8 cellular contexts compared by ENCODE assay signal in the genomic region with DNA sequence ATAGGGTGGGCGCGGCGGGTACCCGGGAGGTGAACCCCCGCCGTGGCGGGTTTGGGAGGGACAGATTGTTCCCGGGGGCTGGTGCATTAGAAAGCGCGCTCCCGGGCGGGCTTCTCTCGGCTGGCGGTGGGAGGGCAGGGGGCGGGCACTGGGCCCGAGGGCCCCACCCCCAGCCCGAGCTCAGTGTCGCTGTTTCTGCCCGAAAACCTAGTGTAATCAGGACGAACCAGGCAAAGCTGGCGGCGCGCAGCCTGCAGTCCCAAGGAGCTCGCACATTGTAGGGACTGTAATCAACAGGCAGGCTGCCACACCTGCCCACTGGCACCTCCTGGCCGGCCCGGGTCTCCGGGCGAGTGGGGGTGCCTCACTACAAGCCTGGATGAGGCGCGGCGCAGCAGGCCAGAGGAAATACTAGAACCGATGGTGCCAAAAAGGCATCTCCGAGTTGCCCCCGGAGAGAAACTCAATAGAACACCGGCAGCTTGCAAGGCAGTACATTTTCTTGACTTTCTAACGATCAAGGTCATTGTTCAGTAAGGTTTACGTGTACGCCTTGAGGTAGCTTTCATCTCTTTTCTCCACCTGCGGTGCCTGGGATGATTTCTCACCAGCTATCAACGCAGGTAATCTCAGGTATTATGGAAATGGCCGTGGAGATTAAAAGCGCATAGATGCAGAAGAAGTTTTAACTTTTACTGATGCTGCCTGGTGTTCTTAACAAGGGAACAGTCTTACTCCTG. TPM values are rescaled to one million over a fixed set of nuclear protein-coding genes. Genes with fewer than 3 reads are reported as not detected.
DNase-seq lines count a peak whose midpoint lies in the region; ATAC-seq and FAIRE-seq lines count a peak whose summit lies in the region.

No MANE protein-coding gene starts in this region.

- intact Hi-C loops in dendritic cell treated with granulocyte-macrophage colony-stimulating factor and Interleukin-4, amounts not matched to agents 40 ng/mL and 50 ng/mL, for 4 days (cut with micrococcal nuclease): no loop called here

- peak overlapping the region; percentile 61 for H3K4me3 Mint-ChIP-seq in dendritic cell treated with granulocyte-macrophage colony-stimulating factor and Interleukin-4, amounts not matched to agents 40 ng/mL and 50 ng/mL, for 4 days

- 3 to 4% methylated on average over 37 to 41 of the region's 42 CpGs for WGBS in mesodermal cell (ENCODE audit: insufficient coverage in 2 of 2), 2 experiments

- H3K27ac Mint-ChIP-seq in dendritic cell treated with granulocyte-macrophage colony-stimulating factor and Interleukin-4, amounts not matched to agents 40 ng/mL and 50 ng/mL, for 4 days: no peak overlapping the region

- H3K9me3 Mint-ChIP-seq in dendritic cell treated with granulocyte-macrophage colony-stimulating factor and Interleukin-4, amounts not matched to agents 40 ng/mL and 50 ng/mL, for 4 days: no peaks in the 10 kb centered on the region

- FAIRE-seq in GM19239 (lab: Jason Lieb, UNC): no peak

- H3K27me3 Mint-ChIP-seq in dendritic cell treated with granulocyte-macrophage colony-stimulating factor and Interleukin-4, amounts not matched to agents 40 ng/mL and 50 ng/mL, for 4 days: peaks cover 75% of the 10 kb centered on the region

- H3K4me3 ChIP-seq in mesodermal cell (ENCODE audit: extremely low read depth, insufficient read depth, low read length, poor library complexity, severe bottlenecking): peak overlapping the region; percentile 46

- H3K4me1 Mint-ChIP-seq in dendritic cell treated with granulocyte-macrophage colony-stimulating factor and Interleukin-4, amounts not matched to agents 40 ng/mL and 50 ng/mL, for 4 days (ENCODE audit: low read depth): peaks cover 9% of the 10 kb centered on the region

- no peaks in the 10 kb centered on the region for H3K4me1 ChIP-seq in mesodermal cell (ENCODE audit: control insufficient read depth, insufficient read depth, low read length, poor library complexity, severe bottlenecking)

- no peak for ATAC-seq in HG02970 (IDR thresholded peaks at IDR 0.05; ENCODE audit: low FRiP score, unreplicated experiment)

- peak; percentile 26 for DNase-seq in ACHN
- DNase-seq in GM19239 (ENCODE audit: insufficient read length, low spot score): peak; percentile 50
- DNase-seq in NCI-H2107 treated with DMSO at 0.1 percent for 48 hours (lab: John Stamatoyannopoulos, UW; ENCODE audit: unreplicated experiment): peak; percentile 75
- DNase-seq in activated CD4-positive, alpha-beta T cell treated with anti-CD3 and anti-CD28 coated beads for 48 hours: peak; percentile 68
- DNase-seq in stimulated activated CD8-positive, alpha-beta memory T cell treated with anti-CD3 and anti-CD28 coated beads, Interleukin-15, amount 100 ng/mL, for 1 hour (ENCODE audit: low read depth): peak; percentile 17

- no peak overlapping the region for H3K27ac ChIP-seq in mesodermal cell (ENCODE audit: low read depth, low read length, severe bottlenecking)

- no peaks in the 10 kb centered on the region for H3K36me3 ChIP-seq in mesodermal cell (ENCODE audit: control insufficient read depth, insufficient read depth, low read length)

- no peaks in the 10 kb centered on the region for H3K36me3 Mint-ChIP-seq in dendritic cell treated with granulocyte-macrophage colony-stimulating factor and Interleukin-4, amounts not matched to agents 40 ng/mL and 50 ng/mL, for 4 days (ENCODE audit: low read depth)

- in situ Hi-C loops in ACHN (cut with HindIII; ENCODE audit: low pct_ligation_motif_present, low pct_unique_long_range_greater_than_20kb, low sequenced_read_pairs): no loop called here

- H3K9me3 ChIP-seq in mesodermal cell (ENCODE audit: control insufficient read depth, low read length): no peaks in the 10 kb centered on the region

RNA-seq across cellular contexts. Expression of a gene that starts 0.8 kb away (rescaled TPM):
- polyA plus RNA-seq in mesodermal cell (2013, experiment 1 of 2): 0.33 TPM
- polyA plus RNA-seq in mesodermal cell (2013, experiment 2 of 2): 0.46 TPM

RNA-seq across cellular contexts. Expression of a gene that starts 33.7 kb away (rescaled TPM):
- 46.5 TPM for polyA plus RNA-seq in mesodermal cell (2013, experiment 1 of 2)
- polyA plus RNA-seq in mesodermal cell (2013, experiment 2 of 2): 43.7 TPM

Comparison
In these comparisons a context has a peak if more than half of its experiments do, and no peak if none do; other contexts are left out.
1. DNase-seq: peak in every context shown above with its lines; median percentile 75 in NCI-H2107 treated with DMSO at 0.1 percent for 48 hours; 68 in activated CD4-positive, alpha-beta T cell treated with anti-CD3 and anti-CD28 coated beads for 48 hours; 50 in GM19239; 26 in ACHN; 17 in stimulated activated CD8-positive, alpha-beta memory T cell treated with anti-CD3 and anti-CD28 coated beads, Interleukin-15, amount 100 ng/mL, for 1 hour.